In the genomic region with DNA sequence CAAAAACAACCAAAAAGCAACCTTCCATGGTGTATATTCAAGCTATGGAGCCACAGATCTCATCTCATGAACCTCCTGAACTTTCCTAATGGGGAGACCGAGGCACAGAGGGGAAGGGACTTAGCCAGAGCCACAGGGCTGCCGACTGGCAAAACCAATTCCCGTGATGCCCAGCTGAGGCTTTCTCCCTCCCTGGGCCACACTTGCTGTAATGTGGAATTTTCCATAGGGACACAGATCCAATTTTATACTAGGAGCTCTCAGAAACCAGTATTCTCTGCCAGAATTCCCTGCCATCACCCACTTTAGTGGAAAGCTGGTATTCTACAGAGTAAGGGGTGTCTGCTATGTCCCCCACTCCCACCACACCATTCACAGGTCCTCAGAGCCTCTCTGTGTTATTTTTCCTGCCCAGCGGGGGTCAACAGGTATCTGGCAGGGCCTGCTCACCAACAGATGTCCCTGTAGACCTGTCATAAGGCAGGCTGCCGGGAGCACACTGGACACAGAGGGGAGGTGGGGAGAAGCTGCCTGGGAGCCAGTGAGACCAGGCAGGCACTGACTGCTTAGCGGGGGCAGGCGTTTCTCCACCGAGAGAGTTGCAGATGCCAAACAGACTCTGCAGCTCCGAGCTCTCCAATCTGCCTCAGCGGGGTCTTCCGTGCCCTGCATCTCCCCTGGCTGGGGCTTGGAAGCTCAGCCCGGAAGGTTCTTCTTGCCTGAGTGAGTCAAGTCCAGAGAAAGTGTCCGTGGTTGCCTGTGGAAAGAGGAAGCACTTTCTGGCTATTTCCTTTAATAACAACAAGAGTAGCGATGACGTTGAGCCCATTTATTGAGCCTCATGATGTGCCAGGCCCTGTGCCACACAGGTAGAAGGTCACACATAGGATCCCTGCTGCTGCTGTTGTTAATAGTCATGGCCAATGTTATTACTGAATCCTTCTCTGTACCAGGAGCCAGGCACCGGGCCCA, we compare ENCODE assay signal across 12 cellular contexts. TPM values are rescaled to one million over a fixed set of nuclear protein-coding genes. Genes with fewer than 3 reads are reported as not detected.
A peak's percentile ranks its signal among the peaks of the same experiment; 100 is the strongest.
DNase-seq lines count a peak whose midpoint lies in the region; ATAC-seq and TF ChIP-seq lines count a peak whose summit lies in the region.
"Had no signal": no experiment of that assay in that cellular context is flagged by ENCODE, and none has a peak within 500 bp of the region (broad histone marks: within the 10 kb centered on the region; RNA-seq: fewer than 3 reads in every experiment).

No MANE protein-coding gene starts in this region.

- TF ChIP-seq CTCF in VCaP (conservative IDR thresholded peaks at IDR 0.05) = peak; percentile 76

- peak overlapping the region; percentile 45 for H3K27ac ChIP-seq in VCaP

- peak; percentile 11 to 45 for DNase-seq in AML-193 (lab: John Stamatoyannopoulos, UW)
- peak; percentile 16 to 18 for DNase-seq in Kasumi-1 (lab: John Stamatoyannopoulos, UW)
- DNase-seq in left lobe of liver (ENCODE audit: low spot score) = no peak
- no peak for DNase-seq in NCI-H2029 (lab: John Stamatoyannopoulos, UW)
- DNase-seq in stimulated activated CD4-positive, alpha-beta T cell treated with anti-CD3 and anti-CD28 coated beads, Interleukin-4, amount 100 ng/mL, for 24 hours = no peak
- no peak for DNase-seq in NK-92 (lab: John Stamatoyannopoulos, UW; ENCODE audit: unreplicated experiment)
- DNase-seq in NCI-H526 treated with DMSO at 0.1 percent for 48 hours (lab: John Stamatoyannopoulos, UW) = no peak
- DNase-seq: activated CD4-positive, alpha-beta T cell treated with anti-CD3 and anti-CD28 coated beads for 48 hours; activated naive CD4-positive, alpha-beta T cell treated with anti-CD3 and anti-CD28 coated beads, Interleukin-2, amount 10 ng/mL, durations not matched to agents 7 days and 5 days; NCI-H1105 treated with DMSO at 0.1 percent for 48 hours; RPMI8226 had no signal

- peak; percentile 24 for ATAC-seq in left lobe of liver

RNA-seq across cellular contexts. Expression of a gene that starts 26.3 kb away (rescaled TPM):
- total RNA-seq in left lobe of liver = 9.8 TPM

RNA-seq across cellular contexts. Expression of a gene that starts 45.3 kb away (rescaled TPM):
- total RNA-seq in left lobe of liver = 4.0 TPM

Comparison
In these comparisons a context has a peak if more than half of its experiments do, and no peak if none do; other contexts are left out.
1. DNase-seq: peak in AML-193 (2 of 2) and Kasumi-1 (2 of 2); none in left lobe of liver (single experiment), NCI-H2029 (single experiment), stimulated activated CD4-positive, alpha-beta T cell treated with anti-CD3 and anti-CD28 coated beads, Interleukin-4, amount 100 ng/mL, for 24 hours (single experiment), NK-92 (single experiment) and NCI-H526 treated with DMSO at 0.1 percent for 48 hours (single experiment).